ENCODE assay signal across 7 cellular contexts in the genomic region with DNA sequence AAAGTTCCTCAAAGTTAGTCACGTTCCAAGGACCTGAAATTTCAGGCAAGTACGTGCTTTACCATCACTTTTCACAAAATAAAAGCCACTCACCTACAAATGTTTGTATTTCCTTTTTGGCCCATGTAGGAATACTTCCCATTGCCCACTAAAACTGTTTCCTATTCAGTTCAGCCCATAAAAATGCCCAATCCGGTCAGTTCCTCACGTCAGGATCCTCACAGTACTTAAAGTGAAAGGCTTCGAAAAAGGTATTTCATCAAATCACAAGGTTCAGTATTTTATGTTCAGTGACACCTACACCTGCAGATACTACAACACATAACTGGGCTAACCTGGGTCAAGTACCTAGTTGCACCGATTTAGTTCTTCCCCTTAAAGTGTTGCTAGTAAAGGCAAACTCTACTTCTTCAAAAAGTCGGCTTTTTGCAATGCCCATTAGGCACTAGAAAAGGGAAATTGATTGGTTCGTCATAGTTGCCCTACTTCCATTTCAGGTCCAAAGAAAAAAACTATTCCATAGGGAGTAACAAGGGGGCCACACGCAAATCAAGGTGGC.
DNase-seq lines count a peak whose midpoint lies in the region; ATAC-seq and TF ChIP-seq lines count a peak whose summit lies in the region.

No MANE protein-coding gene starts in this region.

- peak overlapping the region; percentile 81 for H3K4me3 ChIP-seq in astrocyte of the cerebellum (ENCODE audit: low read depth, low read length)

- no peaks in the 10 kb centered on the region for H3K9me3 Mint-ChIP-seq in stimulated activated naive B cell treated with anti-CD40 and anti-IgM and Interleukin-4, amounts not matched to agents 10 μg/mL and 1 μg/mL and 100 μg/mL, for 72 hours

- H3K36me3 Mint-ChIP-seq in stimulated activated naive B cell treated with anti-CD40 and anti-IgM and Interleukin-4, amounts not matched to agents 10 μg/mL and 1 μg/mL and 100 μg/mL, for 72 hours, result peaks cover 10 to 21% of the 10 kb centered on the region in 2 donors

- in situ Hi-C loops in astrocyte of the cerebellum (cut with HindIII; ENCODE audit: low sequenced_read_pairs), result no loop called here

- DNase-seq in GM10248 (ENCODE audit: extremely low spot score), result peak; percentile 14
- DNase-seq in NCI-H2171 (lab: John Stamatoyannopoulos, UW), result peak; percentile 33
- no peak for DNase-seq in astrocyte of the cerebellum (ENCODE audit: low read depth)
- peak; percentile 41 for DNase-seq in iris pigment epithelial cell (ENCODE audit: low read depth)
- DNase-seq in stimulated activated naive B cell treated with anti-CD40 and anti-IgM and Interleukin-4, amounts not matched to agents 10 μg/mL and 1 μg/mL and 100 μg/mL, for 72 hours, result no peak
- no peak for DNase-seq in NCI-H345 (lab: John Stamatoyannopoulos, UW)

- H3K27ac Mint-ChIP-seq in stimulated activated naive B cell treated with anti-CD40 and anti-IgM and Interleukin-4, amounts not matched to agents 10 μg/mL and 1 μg/mL and 100 μg/mL, for 72 hours, result peak overlapping the region; percentile 100

- H3K4me1 Mint-ChIP-seq in stimulated activated naive B cell treated with anti-CD40 and anti-IgM and Interleukin-4, amounts not matched to agents 10 μg/mL and 1 μg/mL and 100 μg/mL, for 72 hours, result peaks cover 21 to 43% of the 10 kb centered on the region in 2 donors

- POLR2A ChIA-PET in GM10248 (lab: Yijun Ruan, JAX), result no interaction called here

- TF ChIP-seq CTCF in GM10248 (IDR thresholded peaks at IDR 0.05; ENCODE audit: control extremely low read depth, extremely low read depth, low read depth, missing control alignments) (no peak), astrocyte of the cerebellum (IDR thresholded peaks at IDR 0.05; ENCODE audit: low read depth, low read length, missing control alignments) (no peak)

- no peaks in the 10 kb centered on the region for H3K27me3 Mint-ChIP-seq in stimulated activated naive B cell treated with anti-CD40 and anti-IgM and Interleukin-4, amounts not matched to agents 10 μg/mL and 1 μg/mL and 100 μg/mL, for 72 hours

- no peak for ATAC-seq in stimulated activated naive B cell treated with anti-CD40 and anti-IgM and Interleukin-4, amounts not matched to agents 10 μg/mL and 1 μg/mL and 100 μg/mL, for 72 hours (replicated peaks)
- ATAC-seq in GM19463 (IDR thresholded peaks at IDR 0.05; ENCODE audit: unreplicated experiment), result no peak

- CTCF ChIA-PET in GM10248 (lab: Yijun Ruan, JAX), result no interaction called here

- peak overlapping the region; percentile 98 to 99 for H3K4me3 Mint-ChIP-seq in stimulated activated naive B cell treated with anti-CD40 and anti-IgM and Interleukin-4, amounts not matched to agents 10 μg/mL and 1 μg/mL and 100 μg/mL, for 72 hours

Comparison
In these comparisons a context has a peak if more than half of its experiments do, and no peak if none do; other contexts are left out.
1. DNase-seq: peak in GM10248 (single experiment), NCI-H2171 (single experiment) and iris pigment epithelial cell (single experiment); none in astrocyte of the cerebellum (single experiment), stimulated activated naive B cell treated with anti-CD40 and anti-IgM and Interleukin-4, amounts not matched to agents 10 μg/mL and 1 μg/mL and 100 μg/mL, for 72 hours (single experiment) and NCI-H345 (single experiment).